1 cellular context compared by ENCODE assay signal in genomic region chr20:47922280-47922675, GRCh38.
TF ChIP-seq lines count a peak whose summit lies in the region.

No MANE protein-coding gene starts in this region.

TF ChIP-seq in HepG2, 621 proteins besides CTCF, POLR2A, EP300 and RAD21 (continued from another document):
- TF ChIP-seq ARID5B (CRISPR knock-in tag; IDR thresholded peaks at IDR 0.05) = peak; percentile 71
- TF ChIP-seq SAP130 (CRISPR knock-in tag; IDR thresholded peaks at IDR 0.05; ENCODE audit: low read depth) = 0 out of 2 replicates have a peak, but pooled peaks have one; percentile 26
- TF ChIP-seq TCF7 (IDR thresholded peaks at IDR 0.05; ENCODE audit: low read depth) = peak; percentile 48; the same call in 1 of the 2 replicates
- peak; percentile 41; the same call in 1 of the 2 replicates for TF ChIP-seq CEBPG (CRISPR knock-in tag; IDR thresholded peaks at IDR 0.05)
- TF ChIP-seq CEBPB (IDR thresholded peaks at IDR 0.05; ENCODE audit: borderline replicate concordance, low read depth, low read length) = peak; percentile 85; the same call in 1 of the 2 replicates
- TF ChIP-seq ARID3A (IDR thresholded peaks at IDR 0.05; ENCODE audit: low read depth, low read length) = peak; percentile 63; the same call in 1 of the 2 replicates
- TF ChIP-seq ASH2L (IDR thresholded peaks at IDR 0.05; ENCODE audit: insufficient read length, low read depth, low read length) = peak; percentile 35
- TF ChIP-seq GATAD2A (CRISPR knock-in tag; IDR thresholded peaks at IDR 0.05) = 0 out of 2 replicates have a peak, but pooled peaks have one; percentile 18
- TF ChIP-seq FOSL2 (CRISPR knock-in tag; IDR thresholded peaks at IDR 0.05) = peak; percentile 78
- no peak for TF ChIP-seq ZIK1 (CRISPR knock-in tag; IDR thresholded peaks at IDR 0.05; ENCODE audit: borderline replicate concordance, low read depth)
- TF ChIP-seq SMC3 (IDR thresholded peaks at IDR 0.05; ENCODE audit: low read length) = no peak
- TF ChIP-seq RARA (CRISPR knock-in tag; IDR thresholded peaks at IDR 0.05) = peak; percentile 32; the same call in 1 of the 2 replicates
- peak; percentile 96 for TF ChIP-seq ELF3 (CRISPR knock-in tag; IDR thresholded peaks at IDR 0.05)
TF ChIP-seq in HepG2: peak in this region for 14.
